ENCODE assay signal across 1 cellular context in genomic region chrX:153735274-153735673, GRCh38.
A peak's percentile ranks its signal among the peaks of the same experiment; 100 is the strongest.
TF ChIP-seq lines count a peak whose summit lies in the region.

No MANE protein-coding gene starts in this region.

TF ChIP-seq in K562, 482 proteins besides CTCF, POLR2A, EP300 and RAD21 (continued from another document):
- TF ChIP-seq ZBTB40 (IDR thresholded peaks at IDR 0.05) (no peak), ZBTB40 (CRISPR knock-in tag; IDR thresholded peaks at IDR 0.05) (no peak), MEIS2 (IDR thresholded peaks at IDR 0.05; ENCODE audit: partially characterized antibody) (peak; percentile 46), RNF219 (CRISPR knock-in tag; IDR thresholded peaks at IDR 0.05) (no peak), ATF3 (IDR thresholded peaks at IDR 0.05) (peak; percentile 39), ATF3 (CRISPR knock-in tag; conservative IDR thresholded peaks at IDR 0.05) (no peak)
